Comparison of ENCODE assay signal across 9 cellular contexts in the genomic region with DNA sequence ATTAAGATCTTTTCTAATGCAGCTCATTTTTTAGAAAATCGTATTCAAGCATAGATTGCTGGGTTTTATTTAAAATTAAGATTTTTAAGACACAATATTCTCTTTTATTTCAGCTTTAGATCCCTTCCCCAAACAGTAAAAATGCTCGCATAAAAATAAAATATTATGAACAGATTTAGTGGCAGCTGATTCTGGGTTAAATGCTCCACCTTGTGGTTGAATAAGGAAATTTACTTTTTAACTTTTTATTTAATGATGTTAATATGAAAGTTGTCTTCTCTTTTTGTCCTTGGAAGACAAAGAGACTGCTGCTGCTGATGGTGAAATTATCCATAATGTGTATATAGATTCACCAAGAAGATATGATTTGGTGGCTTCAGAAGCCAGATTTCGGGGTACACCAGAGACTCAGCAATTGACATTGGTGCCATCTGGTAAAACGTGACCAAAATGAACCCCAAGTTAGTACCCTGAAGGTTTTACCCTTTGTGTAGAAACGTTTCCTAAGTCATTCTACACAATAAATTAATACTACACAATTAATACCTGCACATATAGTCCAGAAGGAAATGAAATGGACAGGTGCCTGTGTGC.
A peak's percentile ranks its signal among the peaks of the same experiment; 100 is the strongest.
DNase-seq lines count a peak whose midpoint lies in the region; ATAC-seq and TF ChIP-seq lines count a peak whose summit lies in the region.
"Had no signal": no experiment of that assay in that cellular context is flagged by ENCODE, and none has a peak within 500 bp of the region (broad histone marks: within the 10 kb centered on the region; RNA-seq: fewer than 3 reads in every experiment).

No MANE protein-coding gene starts in this region.

- POLR2A ChIA-PET in GM10248 (lab: Yijun Ruan, JAX) = no interaction called here

- intact Hi-C loops in ovary (cut with DNase I) = loop anchor here in 1 of 4 donors (5.0 kb wide), 1 partner anchor 835 kb away; no protein-coding TSS in a partner anchor

- ATAC-seq in HG02885 (IDR thresholded peaks at IDR 0.05; ENCODE audit: poor library complexity, unreplicated experiment) (no peak), HG03460 (IDR thresholded peaks at IDR 0.05; ENCODE audit: unreplicated experiment) (no peak)

- 12 to 16% (median 15%) methylated on average over 5 of the region's 5 CpGs for WGBS in ovary, 3 donors

- CTCF ChIA-PET in GM10248 (lab: Yijun Ruan, JAX) = interaction anchor here (0.7 to 3.3 kb wide), 18 partner anchors 9 to 1109 kb away, joined by 3 to 19 read pairs (median 4); no protein-coding TSS in a partner anchor

- H3K4me3 ChIP-seq in ovary = no peak overlapping the region
- H3K4me3 ChIP-seq: SJCRH30 had no signal

- H3K4me1 ChIP-seq in ovary (ENCODE audit: insufficient read depth) = no peaks in the 10 kb centered on the region

- TF ChIP-seq EP300 in ovary (IDR thresholded peaks at IDR 0.05) = no peak

- DNase-seq in GM10248 (ENCODE audit: extremely low spot score) = peak; percentile 13
- peak; percentile 56 for DNase-seq in NCI-H2171 treated with DMSO at 0.1 percent for 48 hours (lab: John Stamatoyannopoulos, UW)
- peak; percentile 20 for DNase-seq in cerebellum (ENCODE audit: low spot score)
- DNase-seq in ovary = no peak
- no peak for DNase-seq in activated gamma-delta T cell (lab: John Stamatoyannopoulos, UW)
- DNase-seq: naive B cell had no signal

- TF ChIP-seq CTCF in GM10248 (IDR thresholded peaks at IDR 0.05; ENCODE audit: control extremely low read depth, extremely low read depth, low read depth, missing control alignments) = peak; percentile 38
- peak in 2 of 3 donors; percentile 33 to 38 for TF ChIP-seq CTCF in ovary (IDR thresholded peaks at IDR 0.05)

- no peaks in the 10 kb centered on the region for H3K9me3 ChIP-seq in ovary

- no peak for TF ChIP-seq POLR2A in ovary (IDR thresholded peaks at IDR 0.05)

- no peak overlapping the region for H3K27ac ChIP-seq in ovary
- H3K27ac ChIP-seq: SJCRH30 had no signal

- H3K27me3 ChIP-seq in ovary = no peaks in the 10 kb centered on the region
- H3K27me3 ChIP-seq: SJCRH30 had no signal

- H3K36me3 ChIP-seq in ovary = no peaks in the 10 kb centered on the region
- H3K36me3 ChIP-seq: SJCRH30 had no signal

Comparison
In these comparisons a context has a peak if more than half of its experiments do, and no peak if none do; other contexts are left out.
1. DNase-seq: peak in GM10248 (single experiment), NCI-H2171 treated with DMSO at 0.1 percent for 48 hours (single experiment) and cerebellum (single experiment); none in ovary (0 of 5) and activated gamma-delta T cell (single experiment).